1 cellular context compared by ENCODE assay signal in the genomic region with DNA sequence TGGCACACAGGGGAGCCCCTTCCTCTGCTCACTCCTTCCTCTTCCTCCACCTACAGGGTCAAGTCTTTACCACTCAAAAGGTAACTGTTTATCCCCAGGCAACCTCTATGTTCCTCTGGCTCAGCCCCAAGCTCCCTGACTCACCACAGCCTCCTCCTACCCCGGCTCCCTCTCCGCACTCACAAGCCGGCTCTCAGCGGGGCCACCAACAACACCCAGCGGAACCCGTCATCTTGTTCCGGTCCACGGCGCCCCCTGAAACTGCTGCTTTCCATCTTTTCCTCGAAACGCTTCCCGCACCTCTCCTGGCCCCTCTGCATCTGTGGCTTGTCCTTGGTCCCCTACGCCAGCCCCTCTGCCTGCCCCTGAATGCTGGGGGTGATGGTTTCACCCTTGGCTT.
TF ChIP-seq lines count a peak whose summit lies in the region.

No MANE protein-coding gene starts in this region.

TF ChIP-seq in Ishikawa, 13 proteins besides CTCF, POLR2A, EP300 and RAD21 (continued from another document):
- TF ChIP-seq, protein P1, sequence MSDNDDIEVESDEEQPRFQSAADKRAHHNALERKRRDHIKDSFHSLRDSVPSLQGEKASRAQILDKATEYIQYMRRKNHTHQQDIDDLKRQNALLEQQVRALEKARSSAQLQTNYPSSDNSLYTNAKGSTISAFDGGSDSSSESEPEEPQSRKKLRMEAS (IDR thresholded peaks at IDR 0.05) = no peak
- TF ChIP-seq YY1 (IDR thresholded peaks at IDR 0.05; ENCODE audit: low read depth) = no peak
- no peak for TF ChIP-seq EGR1 (IDR thresholded peaks at IDR 0.05)
- no peak for TF ChIP-seq ZBTB7A (IDR thresholded peaks at IDR 0.05; ENCODE audit: low read depth)
- no peak for TF ChIP-seq FOXM1 (IDR thresholded peaks at IDR 0.05; ENCODE audit: borderline replicate concordance, low read depth)
- TF ChIP-seq TAF1 (IDR thresholded peaks at IDR 0.05; ENCODE audit: low read depth) = no peak
- TF ChIP-seq TCF12 (IDR thresholded peaks at IDR 0.05; ENCODE audit: low read depth) = 0 out of 2 replicates have a peak, but pooled peaks have one; percentile 27
- TF ChIP-seq TEAD4 (IDR thresholded peaks at IDR 0.05) = no peak
- TF ChIP-seq, protein P2, sequence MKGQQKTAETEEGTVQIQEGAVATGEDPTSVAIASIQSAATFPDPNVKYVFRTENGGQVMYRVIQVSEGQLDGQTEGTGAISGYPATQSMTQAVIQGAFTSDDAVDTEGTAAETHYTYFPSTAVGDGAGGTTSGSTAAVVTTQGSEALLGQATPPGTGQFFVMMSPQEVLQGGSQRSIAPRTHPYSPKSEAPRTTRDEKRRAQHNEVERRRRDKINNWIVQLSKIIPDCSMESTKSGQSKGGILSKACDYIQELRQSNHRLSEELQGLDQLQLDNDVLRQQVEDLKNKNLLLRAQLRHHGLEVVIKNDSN (IDR thresholded peaks at IDR 0.05) = no peak
- TF ChIP-seq CEBPB (IDR thresholded peaks at IDR 0.05) = no peak
- peak; percentile 59 for TF ChIP-seq NFIC (IDR thresholded peaks at IDR 0.05)
- TF ChIP-seq CREB1 (IDR thresholded peaks at IDR 0.05; ENCODE audit: low read depth) = no peak
TF ChIP-seq in Ishikawa: peak in this region for 2.
